15 cellular contexts compared by ENCODE assay signal in genomic region chr16:11409398-11409797, GRCh38.
DNase-seq lines count a peak whose midpoint lies in the region; ATAC-seq lines count a peak whose summit lies in the region.
"Had no signal": no experiment of that assay in that cellular context is flagged by ENCODE, and none has a peak within 500 bp of the region (broad histone marks: within the 10 kb centered on the region; RNA-seq: fewer than 3 reads in every experiment).

No MANE protein-coding gene starts in this region.

- peak; percentile 71 for DNase-seq in SK-N-MC (ENCODE audit: low read depth, low spot score)
- DNase-seq in fibroblast of gingiva (ENCODE audit: low read depth) = peak; percentile 55
- peak; percentile 19 for DNase-seq in iris pigment epithelial cell (ENCODE audit: low read depth)
- DNase-seq in right cardiac atrium = no peak
- DNase-seq in NCI-H748 treated with DMSO at 0.1 percent for 48 hours (lab: John Stamatoyannopoulos, UW) = no peak
- DNase-seq in globus pallidus (ENCODE audit: low spot score) = no peak
- DNase-seq: H7, Karpas-422, NCI-H1105, NCI-H187, NCI-H526 treated with DMSO at 0.1 percent for 48 hours, SHP77 treated with DMSO at 0.1 percent for 48 hours had no signal

- ATAC-seq in right cardiac atrium (no peak), GM18519 (IDR thresholded peaks at IDR 0.05; ENCODE audit: low FRiP score, unreplicated experiment) (no peak)

- H3K27me3 ChIP-seq in ACC112 (ENCODE audit: insufficient read depth, low read length) = no peaks in the 10 kb centered on the region
- H3K27me3 ChIP-seq in right cardiac atrium (ENCODE audit: control insufficient read depth, insufficient read depth) = no peaks in the 10 kb centered on the region
- H3K27me3 ChIP-seq: MG63 had no signal

- no peaks in the 10 kb centered on the region for H3K36me3 ChIP-seq in ACC112 (ENCODE audit: insufficient read depth, low read length)
- no peaks in the 10 kb centered on the region for H3K36me3 ChIP-seq in SK-N-MC (ENCODE audit: insufficient read depth, low read length)
- H3K36me3 ChIP-seq: MG63 had no signal

- intact Hi-C loops in right cardiac atrium (cut with DNase I) = loop anchor here in 2 of 4 donors (5.0 to 10.0 kb wide), 5 partner anchors 115 to 655 kb away; a partner anchor contains a TSS

- H3K27ac ChIP-seq in ACC112 (ENCODE audit: low read depth, low read length) (no peak overlapping the region), SK-N-MC (peak overlapping the region; percentile 99), right cardiac atrium (ENCODE audit: low read length) (no peak overlapping the region)

- 49% methylated on average over 6 of the region's 6 CpGs for WGBS in right cardiac atrium

- H3K9me3 ChIP-seq in SK-N-MC (ENCODE audit: low read depth, low read length) (no peaks in the 10 kb centered on the region), right cardiac atrium (ENCODE audit: control insufficient read depth, low read length) (no peaks in the 10 kb centered on the region)
- H3K9me3 ChIP-seq: MG63 had no signal

- H3K4me3 ChIP-seq in ACC112 (ENCODE audit: low read depth, low read length) (no peak overlapping the region), SK-N-MC (peak overlapping the region; percentile 61), right cardiac atrium (ENCODE audit: low read length) (no peak overlapping the region)
- H3K4me3 ChIP-seq: MG63 had no signal

- H3K9ac ChIP-seq in SK-N-MC (ENCODE audit: insufficient read length) = peak overlapping the region; percentile 53

- H3K4me1 ChIP-seq in ACC112 (ENCODE audit: control insufficient read depth, insufficient read depth, low read length, unreplicated experiment) (peaks cover 25% of the 10 kb centered on the region), right cardiac atrium (ENCODE audit: control insufficient read depth, insufficient read depth, low read length) (no peaks in the 10 kb centered on the region)

- no peaks in the 10 kb centered on the region for H3K79me2 ChIP-seq in ACC112 (ENCODE audit: control insufficient read depth, insufficient read depth, low read length, unreplicated experiment)

- H2AFZ ChIP-seq in ACC112 (ENCODE audit: low read length, unreplicated experiment) = peak overlapping the region; percentile 15

Comparison
In these comparisons a context has a peak if more than half of its experiments do, and no peak if none do; other contexts are left out.
1. DNase-seq: peak in SK-N-MC (single experiment), fibroblast of gingiva (single experiment) and iris pigment epithelial cell (single experiment); none in right cardiac atrium (0 of 3), NCI-H748 treated with DMSO at 0.1 percent for 48 hours (single experiment) and globus pallidus (single experiment).